ENCODE assay signal across 17 cellular contexts in genomic region chr15:84740691-84741090, GRCh38.
"Had no signal": no experiment of that assay in that cellular context is flagged by ENCODE, and none has a peak within 500 bp of the region (broad histone marks: within the 10 kb centered on the region; RNA-seq: fewer than 3 reads in every experiment).

No MANE protein-coding gene starts in this region.

- H3K27ac Mint-ChIP-seq: activated CD4-positive, alpha-beta memory T cell treated with anti-CD3 and anti-CD28 coated beads, Interleukin-2, amount 10 ng/mL, durations not matched to agents 7 days and 5 days; activated naive CD4-positive, alpha-beta T cell treated with anti-CD3 and anti-CD28 coated beads for 36 hours; mesothelial cell of epicardium had no signal

- H3K36me3 Mint-ChIP-seq: brain, mesothelial cell of epicardium had no signal

- H3K4me3 ChIP-seq: esophagus squamous epithelium, lower lobe of right lung, upper lobe of left lung had no signal

- H3K27ac ChIP-seq: esophagus squamous epithelium, foreskin keratinocyte, lower lobe of right lung, upper lobe of left lung had no signal

- H3K36me3 ChIP-seq: esophagus squamous epithelium, lower lobe of right lung, upper lobe of left lung had no signal

- H3K9me3 ChIP-seq: esophagus squamous epithelium, lower lobe of right lung, upper lobe of left lung had no signal

- ATAC-seq: activated CD4-positive, CD25-positive, alpha-beta regulatory T cell treated with anti-CD3 and anti-CD28 coated beads, Interleukin-2, amount 50 U/mL, for 24 hours; activated T-helper 17 cell treated with anti-CD3 and anti-CD28 coated beads, Interleukin-2, amount 50 U/mL, for 72 hours; foreskin keratinocyte; left cardiac atrium; lower lobe of right lung; naive thymus-derived CD4-positive, alpha-beta T cell had no signal

- H3K27me3 Mint-ChIP-seq: activated CD4-positive, alpha-beta memory T cell treated with anti-CD3 and anti-CD28 coated beads, Interleukin-2, amount 10 ng/mL, durations not matched to agents 7 days and 5 days; activated T-helper 17 cell treated with anti-CD3 and anti-CD28 coated beads, Interleukin-2, amount 50 U/mL, for 72 hours; naive thymus-derived CD4-positive, alpha-beta T cell had no signal

- H3K27me3 ChIP-seq: esophagus squamous epithelium, foreskin keratinocyte, upper lobe of left lung had no signal

- DNase-seq: activated CD4-positive, alpha-beta memory T cell treated with anti-CD3 and anti-CD28 coated beads, Interleukin-2, amount 10 ng/mL, durations not matched to agents 7 days and 5 days; activated naive CD4-positive, alpha-beta T cell treated with anti-CD3 and anti-CD28 coated beads for 36 hours; amniotic stem cell; esophagus squamous epithelium; foreskin keratinocyte; left cardiac atrium; lower lobe of right lung; naive thymus-derived CD4-positive, alpha-beta T cell; nucleus accumbens; right cardiac atrium; stimulated activated CD4-positive, alpha-beta T cell treated with anti-CD3 and anti-CD28 coated beads, Interleukin-2, amount 100 ng/mL, for 24 hours; stimulated activated naive CD4-positive, alpha-beta T cell treated with Interleukin-2 at 50 U/mL for 16 hours; upper lobe of left lung had no signal

- H3K9me3 Mint-ChIP-seq: activated CD4-positive, alpha-beta memory T cell treated with anti-CD3 and anti-CD28 coated beads, Interleukin-2, amount 10 ng/mL, durations not matched to agents 7 days and 5 days; activated naive CD4-positive, alpha-beta T cell treated with anti-CD3 and anti-CD28 coated beads for 36 hours; activated T-helper 17 cell treated with anti-CD3 and anti-CD28 coated beads, Interleukin-2, amount 50 U/mL, for 72 hours; brain; mesothelial cell of epicardium; naive thymus-derived CD4-positive, alpha-beta T cell had no signal

- H3K4me3 Mint-ChIP-seq: activated CD4-positive, alpha-beta memory T cell treated with anti-CD3 and anti-CD28 coated beads, Interleukin-2, amount 10 ng/mL, durations not matched to agents 7 days and 5 days; activated naive CD4-positive, alpha-beta T cell treated with anti-CD3 and anti-CD28 coated beads for 36 hours; activated T-helper 17 cell treated with anti-CD3 and anti-CD28 coated beads, Interleukin-2, amount 50 U/mL, for 72 hours; mesothelial cell of epicardium; naive thymus-derived CD4-positive, alpha-beta T cell had no signal
